27 cellular contexts compared by ENCODE assay signal in the genomic region with DNA sequence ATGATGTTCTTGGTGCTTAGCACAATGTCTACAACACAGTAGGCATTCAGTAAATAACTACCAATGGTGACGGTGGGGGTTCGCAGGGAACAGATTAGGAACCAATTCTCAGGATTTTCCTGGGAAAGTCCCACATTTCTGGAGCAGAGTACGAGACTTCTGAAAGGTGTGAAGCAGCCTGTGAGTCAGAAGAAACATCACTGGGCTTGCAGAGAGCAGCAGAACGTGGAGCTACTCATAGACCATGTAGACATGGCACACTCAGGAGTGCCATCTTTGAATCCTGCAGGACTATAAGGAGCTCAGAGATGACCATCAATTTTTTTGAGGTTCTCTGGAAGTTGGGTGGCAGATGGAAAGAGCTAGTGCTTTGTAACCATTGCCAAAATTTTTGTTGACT.
"Had no signal": no experiment of that assay in that cellular context is flagged by ENCODE, and none has a peak within 500 bp of the region (broad histone marks: within the 10 kb centered on the region; RNA-seq: fewer than 3 reads in every experiment).

No MANE protein-coding gene starts in this region.

- H3K27ac ChIP-seq: ascending aorta, body of pancreas, SJSA1 had no signal

- FAIRE-seq: TTC549 had no signal

- H3K27me3 ChIP-seq: ascending aorta, body of pancreas, SJSA1 had no signal

- H3K9me3 ChIP-seq: ascending aorta, body of pancreas, SJSA1, SK-N-SH had no signal

- DNase-seq: activated CD4-positive, alpha-beta T cell treated with anti-CD3 and anti-CD28 coated beads, Interleukin-2, amount 10 ng/mL, durations not matched to agents 24 days and 14 days; activated CD4-positive, alpha-beta T cell treated with anti-CD3 and anti-CD28 coated beads, Interleukin-2, amount 50 U/mL, for 4 hours; activated CD8-positive, alpha-beta T cell treated with anti-CD3 and anti-CD28 coated beads for 36 hours; activated effector memory CD4-positive, alpha-beta T cell treated with anti-CD3 and anti-CD28 coated beads, Interleukin-2, amount 50 U/mL, for 16 hours; activated naive CD4-positive, alpha-beta T cell; activated naive CD4-positive, alpha-beta T cell treated with anti-CD3 and anti-CD28 coated beads, Interleukin-2, amount 50 U/mL, for 16 hours; activated naive CD8-positive, alpha-beta T cell treated with anti-CD3 and anti-CD28 coated beads for 36 hours; activated T-cell treated with anti-CD3 and anti-CD28 coated beads, Interleukin-2, amount 50 U/mL, for 1 hour; activated T-cell treated with anti-CD3 and anti-CD28 coated beads, Interleukin-2, amount 50 U/mL, for 72 hours; amygdala; body of pancreas; central memory CD4-positive, alpha-beta T cell; Karpas-422; NCI-H1105; NCI-H1417 treated with DMSO at 0.1 percent for 48 hours; NCI-H1694; NCI-H1930; NCI-H2081 treated with DMSO at 0.1 percent for 48 hours; NCI-H345; NCI-H524 treated with DMSO at 0.1 percent for 48 hours; SHP77 treated with DMSO at 0.1 percent for 48 hours; SK-N-SH had no signal

- H3K36me3 ChIP-seq: ascending aorta, SJSA1 had no signal

- ATAC-seq: activated CD8-positive, alpha-beta T cell treated with anti-CD3 and anti-CD28 coated beads for 36 hours; activated T-cell treated with anti-CD3 and anti-CD28 coated beads, Interleukin-2, amount 50 U/mL, for 72 hours; activated T-helper 17 cell treated with anti-CD3 and anti-CD28 coated beads, Interleukin-2, amount 50 U/mL, for 72 hours; body of pancreas; Panc1 had no signal

- H3K4me1 ChIP-seq: ascending aorta, body of pancreas had no signal

- H3K4me3 ChIP-seq: ascending aorta, body of pancreas, SJSA1 had no signal
